11 cellular contexts compared by ENCODE assay signal in genomic region chr17:8237886-8238285, GRCh38. TPM values are rescaled to one million over a fixed set of nuclear protein-coding genes. Genes with fewer than 3 reads are reported as not detected.
"Had no signal": no experiment of that assay in that cellular context is flagged by ENCODE, and none has a peak within 500 bp of the region (broad histone marks: within the 10 kb centered on the region; RNA-seq: fewer than 3 reads in every experiment).

No MANE protein-coding gene starts in this region.

- H3K27ac ChIP-seq: colonic mucosa, sigmoid colon, spleen, tibial artery had no signal

- H3K9me3 Mint-ChIP-seq: nephron had no signal

- H3K4me3 Mint-ChIP-seq: nephron had no signal

- DNase-seq: activated CD4-positive, alpha-beta T cell treated with anti-CD3 and anti-CD28 coated beads, Interleukin-2, amount 50 U/mL, for 1 hour; caudate nucleus; colonic mucosa; effector CD4-positive, alpha-beta T cell; foreskin fibroblast; sigmoid colon; spleen; tibial artery had no signal

- H3K4me1 ChIP-seq: colonic mucosa, sigmoid colon, tibial artery had no signal

- H3K4me3 ChIP-seq: colonic mucosa, sigmoid colon, spleen, tibial artery had no signal

- H3K27me3 ChIP-seq: colonic mucosa, sigmoid colon, spleen, tibial artery had no signal

- H3K9me3 ChIP-seq: colonic mucosa, sigmoid colon, spleen, tibial artery had no signal

- FAIRE-seq: urothelium cell line had no signal

RNA-seq across cellular contexts. Expression of gene AURKB, which starts 27.5 kb away (rescaled TPM):
- total RNA-seq: mesenteric fat pad had no signal
